In the genomic region with DNA sequence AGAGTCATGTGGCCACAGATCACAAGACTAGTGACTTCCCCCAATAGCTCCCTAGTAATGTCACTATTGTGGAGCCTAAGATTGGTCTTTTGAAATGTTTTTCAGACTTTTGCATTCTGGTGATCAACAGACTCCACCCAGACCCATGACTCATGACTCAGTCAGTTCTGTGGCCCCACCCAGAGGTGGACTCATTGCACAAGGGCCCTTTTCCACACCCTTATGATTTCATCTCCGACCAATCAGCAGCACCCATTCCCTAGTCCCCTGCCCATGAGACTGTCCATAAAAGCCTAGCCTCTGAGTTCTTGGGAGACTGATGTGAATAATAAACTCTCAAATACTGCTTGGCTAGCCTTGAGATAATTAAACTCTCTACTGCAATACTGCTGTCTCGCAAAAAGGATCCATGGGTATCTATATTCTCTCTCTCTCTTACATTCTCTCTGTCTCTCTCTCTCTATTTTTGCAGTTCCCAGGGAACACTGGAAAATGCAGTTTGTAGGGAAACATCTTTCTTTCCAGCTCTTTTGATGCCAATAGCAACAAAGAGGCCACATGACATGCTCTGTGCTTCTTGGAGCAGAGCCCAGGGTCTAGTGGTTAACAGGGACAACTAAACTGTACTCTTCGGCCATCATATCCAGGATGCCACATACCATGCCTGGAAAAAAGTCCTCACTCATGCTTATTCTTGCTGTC, we compare ENCODE assay signal across 1 cellular context.
TF ChIP-seq lines count a peak whose summit lies in the region.

No MANE protein-coding gene starts in this region.

TF ChIP-seq in HCT116, 20 proteins besides CTCF, POLR2A, EP300 and RAD21 (continued from another document):
- TF ChIP-seq, protein P1, sequence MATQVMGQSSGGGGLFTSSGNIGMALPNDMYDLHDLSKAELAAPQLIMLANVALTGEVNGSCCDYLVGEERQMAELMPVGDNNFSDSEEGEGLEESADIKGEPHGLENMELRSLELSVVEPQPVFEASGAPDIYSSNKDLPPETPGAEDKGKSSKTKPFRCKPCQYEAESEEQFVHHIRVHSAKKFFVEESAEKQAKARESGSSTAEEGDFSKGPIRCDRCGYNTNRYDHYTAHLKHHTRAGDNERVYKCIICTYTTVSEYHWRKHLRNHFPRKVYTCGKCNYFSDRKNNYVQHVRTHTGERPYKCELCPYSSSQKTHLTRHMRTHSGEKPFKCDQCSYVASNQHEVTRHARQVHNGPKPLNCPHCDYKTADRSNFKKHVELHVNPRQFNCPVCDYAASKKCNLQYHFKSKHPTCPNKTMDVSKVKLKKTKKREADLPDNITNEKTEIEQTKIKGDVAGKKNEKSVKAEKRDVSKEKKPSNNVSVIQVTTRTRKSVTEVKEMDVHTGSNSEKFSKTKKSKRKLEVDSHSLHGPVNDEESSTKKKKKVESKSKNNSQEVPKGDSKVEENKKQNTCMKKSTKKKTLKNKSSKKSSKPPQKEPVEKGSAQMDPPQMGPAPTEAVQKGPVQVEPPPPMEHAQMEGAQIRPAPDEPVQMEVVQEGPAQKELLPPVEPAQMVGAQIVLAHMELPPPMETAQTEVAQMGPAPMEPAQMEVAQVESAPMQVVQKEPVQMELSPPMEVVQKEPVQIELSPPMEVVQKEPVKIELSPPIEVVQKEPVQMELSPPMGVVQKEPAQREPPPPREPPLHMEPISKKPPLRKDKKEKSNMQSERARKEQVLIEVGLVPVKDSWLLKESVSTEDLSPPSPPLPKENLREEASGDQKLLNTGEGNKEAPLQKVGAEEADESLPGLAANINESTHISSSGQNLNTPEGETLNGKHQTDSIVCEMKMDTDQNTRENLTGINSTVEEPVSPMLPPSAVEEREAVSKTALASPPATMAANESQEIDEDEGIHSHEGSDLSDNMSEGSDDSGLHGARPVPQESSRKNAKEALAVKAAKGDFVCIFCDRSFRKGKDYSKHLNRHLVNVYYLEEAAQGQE (IDR thresholded peaks at IDR 0.05; ENCODE audit: low read depth): no peak
- TF ChIP-seq ELF1 (IDR thresholded peaks at IDR 0.05; ENCODE audit: borderline replicate concordance, low read depth) (no peak), JUND (IDR thresholded peaks at IDR 0.05) (no peak)
- TF ChIP-seq, protein P2, sequence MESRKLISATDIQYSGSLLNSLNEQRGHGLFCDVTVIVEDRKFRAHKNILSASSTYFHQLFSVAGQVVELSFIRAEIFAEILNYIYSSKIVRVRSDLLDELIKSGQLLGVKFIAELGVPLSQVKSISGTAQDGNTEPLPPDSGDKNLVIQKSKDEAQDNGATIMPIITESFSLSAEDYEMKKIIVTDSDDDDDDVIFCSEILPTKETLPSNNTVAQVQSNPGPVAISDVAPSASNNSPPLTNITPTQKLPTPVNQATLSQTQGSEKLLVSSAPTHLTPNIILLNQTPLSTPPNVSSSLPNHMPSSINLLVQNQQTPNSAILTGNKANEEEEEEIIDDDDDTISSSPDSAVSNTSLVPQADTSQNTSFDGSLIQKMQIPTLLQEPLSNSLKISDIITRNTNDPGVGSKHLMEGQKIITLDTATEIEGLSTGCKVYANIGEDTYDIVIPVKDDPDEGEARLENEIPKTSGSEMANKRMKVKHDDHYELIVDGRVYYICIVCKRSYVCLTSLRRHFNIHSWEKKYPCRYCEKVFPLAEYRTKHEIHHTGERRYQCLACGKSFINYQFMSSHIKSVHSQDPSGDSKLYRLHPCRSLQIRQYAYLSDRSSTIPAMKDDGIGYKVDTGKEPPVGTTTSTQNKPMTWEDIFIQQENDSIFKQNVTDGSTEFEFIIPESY (IDR thresholded peaks at IDR 0.05; ENCODE audit: extremely low read depth, insufficient replicate concordance, low read length): no peak
